Comparison of ENCODE assay signal across 10 cellular contexts in genomic region chr6:122323361-122323760, GRCh38.
DNase-seq lines count a peak whose midpoint lies in the region; ATAC-seq and TF ChIP-seq lines count a peak whose summit lies in the region.
"Had no signal": no experiment of that assay in that cellular context is flagged by ENCODE, and none has a peak within 500 bp of the region (broad histone marks: within the 10 kb centered on the region; RNA-seq: fewer than 3 reads in every experiment).

No MANE protein-coding gene starts in this region.

- no peak for TF ChIP-seq CTCF in type B pancreatic cell (conservative IDR thresholded peaks at IDR 0.05)

- no peak for DNase-seq in activated naive CD4-positive, alpha-beta T cell treated with Interleukin-2 at 50 U/mL for 16 hours
- peak; percentile 1 for DNase-seq in foreskin melanocyte
- DNase-seq in type B pancreatic cell (ENCODE audit: extremely low spot score, unreplicated experiment) = no peak
- DNase-seq in HK-2 (ENCODE audit: unreplicated experiment) = no peak
- no peak for DNase-seq in SW 1271 (lab: John Stamatoyannopoulos, UW)
- DNase-seq: ovary, Peyer's patch had no signal

- no peak overlapping the region for H3K27ac Mint-ChIP-seq in activated naive CD4-positive, alpha-beta T cell treated with anti-CD3 and anti-CD28 coated beads, Interleukin-2, amount 50 U/mL, for 24 hours
- H3K27ac Mint-ChIP-seq in type B pancreatic cell = no peak overlapping the region

- H3K9me3 Mint-ChIP-seq in activated naive CD4-positive, alpha-beta T cell treated with anti-CD3 and anti-CD28 coated beads, Interleukin-2, amount 50 U/mL, for 24 hours = no peaks in the 10 kb centered on the region
- no peaks in the 10 kb centered on the region for H3K9me3 Mint-ChIP-seq in type B pancreatic cell

- H3K36me3 Mint-ChIP-seq in activated naive CD4-positive, alpha-beta T cell treated with anti-CD3 and anti-CD28 coated beads, Interleukin-2, amount 50 U/mL, for 24 hours = no peaks in the 10 kb centered on the region
- H3K36me3 Mint-ChIP-seq in type B pancreatic cell = no peaks in the 10 kb centered on the region

- ATAC-seq in SK-N-SH treated with all-trans-retinoic acid at 6 μM for 48 hours (peak; percentile 67), GM21825 (IDR thresholded peaks at IDR 0.05; ENCODE audit: unreplicated experiment) (no peak)

- H3K4me1 Mint-ChIP-seq in activated naive CD4-positive, alpha-beta T cell treated with anti-CD3 and anti-CD28 coated beads, Interleukin-2, amount 50 U/mL, for 24 hours = peaks cover 20% of the 10 kb centered on the region
- H3K4me1 Mint-ChIP-seq in type B pancreatic cell (ENCODE audit: unreplicated experiment) = peaks cover 8% of the 10 kb centered on the region

- peak overlapping the region; percentile 94 for H3K4me3 Mint-ChIP-seq in activated naive CD4-positive, alpha-beta T cell treated with anti-CD3 and anti-CD28 coated beads, Interleukin-2, amount 50 U/mL, for 24 hours
- H3K4me3 Mint-ChIP-seq in type B pancreatic cell = peak overlapping the region; percentile 2

- H3K27me3 Mint-ChIP-seq in activated naive CD4-positive, alpha-beta T cell treated with anti-CD3 and anti-CD28 coated beads, Interleukin-2, amount 50 U/mL, for 24 hours = no peaks in the 10 kb centered on the region
- peaks cover 3% of the 10 kb centered on the region for H3K27me3 Mint-ChIP-seq in type B pancreatic cell

TF ChIP-seq in SK-N-SH treated with all-trans-retinoic acid at 6 μM for 48 hours, 23 proteins besides CTCF, POLR2A, EP300 and RAD21:
- TF ChIP-seq CREB5 (CRISPR knock-in tag; IDR thresholded peaks at IDR 0.05; ENCODE audit: low read depth) (no peak), ZNF8 (CRISPR knock-in tag; IDR thresholded peaks at IDR 0.05) (no peak), ZFP3 (CRISPR knock-in tag; IDR thresholded peaks at IDR 0.05) (no peak), TCF4 (CRISPR knock-in tag; IDR thresholded peaks at IDR 0.05; ENCODE audit: borderline replicate concordance) (no peak), PATZ1 (CRISPR knock-in tag; IDR thresholded peaks at IDR 0.05; ENCODE audit: borderline replicate concordance) (no peak), ZNF565 (CRISPR knock-in tag; conservative IDR thresholded peaks at IDR 0.05; ENCODE audit: low read depth) (no peak), POU6F1 (CRISPR knock-in tag; IDR thresholded peaks at IDR 0.05; ENCODE audit: borderline replicate concordance, low read depth) (no peak), ESRRG (CRISPR knock-in tag; IDR thresholded peaks at IDR 0.05) (no peak), CSDC2 (CRISPR knock-in tag; IDR thresholded peaks at IDR 0.05) (no peak), ZC3H10 (CRISPR knock-in tag; IDR thresholded peaks at IDR 0.05) (no peak), ISL1 (CRISPR knock-in tag; IDR thresholded peaks at IDR 0.05) (no peak), GLIS3 (CRISPR knock-in tag; IDR thresholded peaks at IDR 0.05) (no peak), SNAI2 (CRISPR knock-in tag; IDR thresholded peaks at IDR 0.05) (no peak), PPARA (CRISPR knock-in tag; IDR thresholded peaks at IDR 0.05; ENCODE audit: borderline replicate concordance) (no peak)
